ENCODE assay signal across 22 cellular contexts in genomic region chr7:115271332-115272235, GRCh38.
DNase-seq lines count a peak whose midpoint lies in the region; ATAC-seq and TF ChIP-seq lines count a peak whose summit lies in the region.
"Had no signal": no experiment of that assay in that cellular context is flagged by ENCODE, and none has a peak within 500 bp of the region (broad histone marks: within the 10 kb centered on the region; RNA-seq: fewer than 3 reads in every experiment).

No MANE protein-coding gene starts in this region.

- CTCF ChIA-PET in AG04449 (lab: Yijun Ruan, JAX): interaction anchor here (1.6 kb wide), 1 partner anchor 406 kb away, joined by 3 read pairs; no protein-coding TSS in a partner anchor
- CTCF ChIA-PET in activated CD8-positive, alpha-beta T cell treated with anti-CD3 and anti-CD28 coated beads for 36 hours (lab: Charles Lee): no interaction called here

- H3K9me2 ChIP-seq in GM23248 (ENCODE audit: insufficient read depth): no peaks in the 10 kb centered on the region

- no peaks in the 10 kb centered on the region for H3K36me3 Mint-ChIP-seq in activated CD8-positive, alpha-beta T cell treated with anti-CD3 and anti-CD28 coated beads for 36 hours (ENCODE audit: low read depth)

- no peak overlapping the region for H3K4me3 ChIP-seq in AG04449 (ENCODE audit: low read depth, low read length)
- no peak overlapping the region for H3K4me3 ChIP-seq in GM23248
- no peak overlapping the region for H3K4me3 ChIP-seq in astrocyte of the cerebellum (ENCODE audit: low read depth, low read length)
- H3K4me3 ChIP-seq: dorsolateral prefrontal cortex, esophagus squamous epithelium, mucosa of descending colon had no signal

- intact Hi-C loops in activated CD8-positive, alpha-beta T cell treated with anti-CD3 and anti-CD28 coated beads for 36 hours (cut with micrococcal nuclease): no loop called here

- no peaks in the 10 kb centered on the region for H3K9me3 Mint-ChIP-seq in activated CD8-positive, alpha-beta T cell treated with anti-CD3 and anti-CD28 coated beads for 36 hours

- no peak overlapping the region for H3K27ac ChIP-seq in GM23248
- H3K27ac ChIP-seq: dorsolateral prefrontal cortex, esophagus squamous epithelium had no signal

- POLR2A ChIA-PET in AG04449 (lab: Yijun Ruan, JAX): no interaction called here
- POLR2A ChIA-PET in activated CD8-positive, alpha-beta T cell treated with anti-CD3 and anti-CD28 coated beads for 36 hours (lab: Charles Lee): interaction anchor here (0.7 kb wide), 1 partner anchor 301 kb away, joined by 3 read pairs; no protein-coding TSS in a partner anchor

- H3K27me3 ChIP-seq in GM23248 (replicated peaks; ENCODE audit: insufficient read depth): no peaks in the 10 kb centered on the region
- H3K27me3 ChIP-seq: esophagus squamous epithelium had no signal

- TF ChIP-seq CTCF in AG04449 (IDR thresholded peaks at IDR 0.05; ENCODE audit: insufficient read depth, low read length, missing control alignments) (no peak), astrocyte of the cerebellum (IDR thresholded peaks at IDR 0.05; ENCODE audit: low read depth, low read length, missing control alignments) (no peak)
- TF ChIP-seq CTCF in activated CD8-positive, alpha-beta T cell treated with anti-CD3 and anti-CD28 coated beads for 36 hours (IDR thresholded peaks at IDR 0.05): no peak

- peaks cover 4% of the 10 kb centered on the region for H3K4me1 ChIP-seq in GM23248 (ENCODE audit: insufficient read depth)
- H3K4me1 ChIP-seq: esophagus squamous epithelium had no signal

- 73 to 79% methylated on average over 4 of the region's 4 CpGs for WGBS in GM23248 (ENCODE audit: low coverage in 1 of 2, low lambda C conversion rate in 2 of 2, missing lambda C conversion rate in 2 of 2), 2 experiments

- in situ Hi-C loops in GM23248 (cut with MboI): no loop called here
- in situ Hi-C loops in astrocyte of the cerebellum (cut with HindIII; ENCODE audit: low sequenced_read_pairs): no loop called here

- H3K4me1 Mint-ChIP-seq in activated CD8-positive, alpha-beta T cell treated with anti-CD3 and anti-CD28 coated beads for 36 hours (ENCODE audit: low read depth): no peaks in the 10 kb centered on the region

- H3K27me3 Mint-ChIP-seq in activated CD8-positive, alpha-beta T cell treated with anti-CD3 and anti-CD28 coated beads for 36 hours: peaks cover 8% of the 10 kb centered on the region

- H3K9me3 ChIP-seq in GM23248 (ENCODE audit: low read depth): no peaks in the 10 kb centered on the region
- H3K9me3 ChIP-seq: esophagus squamous epithelium, mucosa of descending colon had no signal

- ATAC-seq in GM18505 (IDR thresholded peaks at IDR 0.05; ENCODE audit: unreplicated experiment) (no peak), HG02840 (IDR thresholded peaks at IDR 0.05; ENCODE audit: low FRiP score, unreplicated experiment) (no peak)
- ATAC-seq in activated CD8-positive, alpha-beta T cell treated with anti-CD3 and anti-CD28 coated beads for 36 hours: no peak
- ATAC-seq: mucosa of descending colon, Panc1, sciatic nerve had no signal

- TF ChIP-seq POLR2A in GM18505 (IDR thresholded peaks at IDR 0.05; ENCODE audit: borderline replicate concordance, extremely low read depth, insufficient read depth, insufficient read length): no peak

- no peak overlapping the region for H3K4me2 ChIP-seq in GM23248 (ENCODE audit: unreplicated experiment)

- no peak overlapping the region for H3K9ac ChIP-seq in GM23248

- no peaks in the 10 kb centered on the region for H3K79me2 ChIP-seq in GM23248 (ENCODE audit: insufficient read depth)

- H3K27ac Mint-ChIP-seq in activated CD8-positive, alpha-beta T cell treated with anti-CD3 and anti-CD28 coated beads for 36 hours: no peak overlapping the region

- H3F3A ChIP-seq in GM23248 (ENCODE audit: insufficient read depth): no peaks in the 10 kb centered on the region

- H3K4me3 Mint-ChIP-seq in activated CD8-positive, alpha-beta T cell treated with anti-CD3 and anti-CD28 coated beads for 36 hours: no peak overlapping the region

- peak; percentile 12 for DNase-seq in AG04449 (ENCODE audit: low read depth, low spot score)
- peak; percentile 4 for DNase-seq in GM23248
- DNase-seq in astrocyte of the cerebellum (ENCODE audit: low read depth): peak; percentile 78
- DNase-seq in iris pigment epithelial cell (ENCODE audit: low read depth): peak; percentile 76
- no peak for DNase-seq in activated CD8-positive, alpha-beta T cell treated with anti-CD3 and anti-CD28 coated beads for 36 hours
- no peak for DNase-seq in HPDE6-E6E7 (ENCODE audit: extremely low spot score)
- DNase-seq: ACHN; activated CD4-positive, alpha-beta T cell treated with anti-CD3 and anti-CD28 coated beads for 4 hours; activated naive CD4-positive, alpha-beta T cell; dorsolateral prefrontal cortex; esophagus squamous epithelium; hypothalamus; KG1; mucosa of descending colon; NCI-H1417; nucleus accumbens; stimulated activated CD4-positive, alpha-beta T cell treated with anti-CD3 and anti-CD28 coated beads, Interleukin-2, amount 100 ng/mL, for 24 hours; substantia nigra had no signal

- no peaks in the 10 kb centered on the region for H3K36me3 ChIP-seq in GM23248 (ENCODE audit: low read depth)
- H3K36me3 ChIP-seq: esophagus squamous epithelium had no signal

- no peaks in the 10 kb centered on the region for H4K20me1 ChIP-seq in GM23248 (ENCODE audit: insufficient read depth)

- H2AFZ ChIP-seq in GM23248: no peak overlapping the region

Comparison
In these comparisons a context has a peak if more than half of its experiments do, and no peak if none do; other contexts are left out.
1. DNase-seq: peak in AG04449 (single experiment), GM23248 (single experiment), astrocyte of the cerebellum (single experiment) and iris pigment epithelial cell (single experiment); none in activated CD8-positive, alpha-beta T cell treated with anti-CD3 and anti-CD28 coated beads for 36 hours (single experiment) and HPDE6-E6E7 (single experiment).